10 cellular contexts compared by ENCODE assay signal in genomic region chr11:61023086-61024035, GRCh38. TPM values are rescaled to one million over a fixed set of nuclear protein-coding genes. Genes with fewer than 3 reads are reported as not detected.
DNase-seq lines count a peak whose midpoint lies in the region; ATAC-seq, FAIRE-seq and TF ChIP-seq lines count a peak whose summit lies in the region.
"Had no signal": no experiment of that assay in that cellular context is flagged by ENCODE, and none has a peak within 500 bp of the region (broad histone marks: within the 10 kb centered on the region; RNA-seq: fewer than 3 reads in every experiment).

No MANE protein-coding gene starts in this region.

- H3K27me3 ChIP-seq in brain microvascular endothelial cell (replicated peaks): peaks cover 21% of the 10 kb centered on the region
- H3K27me3 ChIP-seq in PC-9 (ENCODE audit: insufficient read depth, low read depth): peaks cover 63% of the 10 kb centered on the region
- H3K27me3 ChIP-seq: upper lobe of left lung had no signal

- no peak for TF ChIP-seq CTCF in HEK293 (tag by site-specific recombination; IDR thresholded peaks at IDR 0.05)
- no peak for TF ChIP-seq CTCF in brain microvascular endothelial cell (IDR thresholded peaks at IDR 0.05; ENCODE audit: low read depth, low read length, missing control alignments)
- TF ChIP-seq CTCF in PC-9 (conservative IDR thresholded peaks at IDR 0.05): no peak

- H3K9me2 ChIP-seq in PC-9 (ENCODE audit: insufficient read depth): no peaks in the 10 kb centered on the region

- no peaks in the 10 kb centered on the region for H3K9me3 ChIP-seq in HEK293 (ENCODE audit: control insufficient read depth, insufficient read depth, low read depth, low read length)
- no peaks in the 10 kb centered on the region for H3K9me3 ChIP-seq in PC-9 (ENCODE audit: insufficient read depth, low read depth)
- H3K9me3 ChIP-seq: upper lobe of left lung had no signal

- H3F3A ChIP-seq in PC-9 (ENCODE audit: insufficient read depth, low read depth): no peaks in the 10 kb centered on the region

- H2AFZ ChIP-seq in PC-9: no peak overlapping the region

- no peaks in the 10 kb centered on the region for H3K36me3 ChIP-seq in HEK293 (ENCODE audit: control insufficient read depth in 2 of 2, insufficient read depth in 1 of 2, low read length in 2 of 2)
- H3K36me3 ChIP-seq in brain microvascular endothelial cell (replicated peaks): no peaks in the 10 kb centered on the region
- no peaks in the 10 kb centered on the region for H3K36me3 ChIP-seq in PC-9 (ENCODE audit: low read depth)
- H3K36me3 ChIP-seq: upper lobe of left lung had no signal

- no peaks in the 10 kb centered on the region for H3K4me1 ChIP-seq in HEK293 (ENCODE audit: control insufficient read depth, insufficient read depth, low read length)
- no peaks in the 10 kb centered on the region for H3K4me1 ChIP-seq in PC-9 (replicated peaks; ENCODE audit: insufficient read depth)

- ATAC-seq in sciatic nerve: no peak

- DNase-seq in T-helper 9 cell (peak; percentile 50), sciatic nerve (ENCODE audit: low spot score) (no peak), urothelium cell line (ENCODE audit: low spot score) (no peak), brain microvascular endothelial cell (no peak), PC-9 (no peak)
- peak; percentile 80 for DNase-seq in activated naive CD4-positive, alpha-beta T cell treated with Interleukin-2 at 50 U/mL for 16 hours
- peak; percentile 76 for DNase-seq in stimulated activated CD4-positive, alpha-beta T cell treated with anti-CD3 and anti-CD28 coated beads, Interleukin-2, amount 100 ng/mL, for 24 hours
- DNase-seq: effector CD8-positive, alpha-beta T cell; upper lobe of left lung had no signal

- H3K27ac ChIP-seq in HEK293 (ENCODE audit: extremely low read depth, low read depth, low read length) (no peak overlapping the region), brain microvascular endothelial cell (no peak overlapping the region), PC-9 (no peak overlapping the region)

- H4K20me1 ChIP-seq in PC-9 (ENCODE audit: insufficient read depth): no peaks in the 10 kb centered on the region

- POLR2A ChIA-PET in HEK293 (lab: Yijun Ruan, JAX): no interaction called here
- POLR2A ChIA-PET in PC-9 (lab: Charles Lee; ENCODE audit: unreplicated experiment): no interaction called here

- H3K4me2 ChIP-seq in PC-9: no peak overlapping the region

- in situ Hi-C loops in brain microvascular endothelial cell (cut with HindIII; ENCODE audit: low pct_ligation_motif_present, low sequenced_read_pairs): no loop called here

- intact Hi-C loops in sciatic nerve (cut with DNase I): no loop called here
- intact Hi-C loops in PC-9 (cut with micrococcal nuclease; ENCODE audit: unreplicated experiment): no loop called here

- FAIRE-seq in urothelium cell line (lab: Jason Lieb, UNC): no peak

- BruUV-seq in PC-9 (replicated peaks; lab: Mats Ljungman, UMichigan): no TSS peak

- CTCF ChIA-PET in HEK293 (lab: Yijun Ruan, JAX): no interaction called here
- CTCF ChIA-PET in PC-9 (lab: Charles Lee): no interaction called here

- no peak overlapping the region for H3K4me3 ChIP-seq in HEK293 (ENCODE audit: low read depth, low read length)
- no peak overlapping the region for H3K4me3 ChIP-seq in brain microvascular endothelial cell (ENCODE audit: low read depth, low read length)
- no peak overlapping the region for H3K4me3 ChIP-seq in PC-9
- H3K4me3 ChIP-seq: upper lobe of left lung had no signal

- H3K79me2 ChIP-seq in PC-9 (ENCODE audit: low read depth): no peaks in the 10 kb centered on the region

TF ChIP-seq in HEK293, 187 proteins besides CTCF, POLR2A, EP300 and RAD21:
- no peak for TF ChIP-seq ZBTB49 (tag by site-specific recombination; IDR thresholded peaks at IDR 0.05; ENCODE audit: low read depth)
- TF ChIP-seq KLF17 (tag by site-specific recombination; IDR thresholded peaks at IDR 0.05): no peak
- TF ChIP-seq ZFP3 (tag by site-specific recombination; IDR thresholded peaks at IDR 0.05; ENCODE audit: low read depth): no peak
- TF ChIP-seq ZNF624 (tag by site-specific recombination; IDR thresholded peaks at IDR 0.05): no peak
- TF ChIP-seq ZIC2 (tag by site-specific recombination; IDR thresholded peaks at IDR 0.05): peak; percentile 96
- TF ChIP-seq ZNF391 (tag by site-specific recombination; IDR thresholded peaks at IDR 0.05; ENCODE audit: borderline replicate concordance, low read depth): no peak
- 0 out of 2 replicates have a peak, but pooled peaks have one; percentile 41 for TF ChIP-seq ZNF768 (tag by site-specific recombination; IDR thresholded peaks at IDR 0.05)
- TF ChIP-seq MYNN (tag by site-specific recombination; IDR thresholded peaks at IDR 0.05; ENCODE audit: borderline replicate concordance): no peak

RNA-seq across cellular contexts. Expression of gene CD6, which starts 51.9 kb away (rescaled TPM):
- 2.5 TPM for total RNA-seq in sciatic nerve
- 0.74 and 3.3 TPM in 2 replicates for total RNA-seq in PC-9 (2021)

Comparison
In these comparisons a context has a peak if more than half of its experiments do, and no peak if none do; other contexts are left out.
1. DNase-seq: peak in T-helper 9 cell (single experiment), activated naive CD4-positive, alpha-beta T cell treated with Interleukin-2 at 50 U/mL for 16 hours (single experiment) and stimulated activated CD4-positive, alpha-beta T cell treated with anti-CD3 and anti-CD28 coated beads, Interleukin-2, amount 100 ng/mL, for 24 hours (2 of 2); none in sciatic nerve (single experiment), urothelium cell line (single experiment), brain microvascular endothelial cell (single experiment) and PC-9 (0 of 2).